Comparison of ENCODE assay signal across 25 cellular contexts in genomic region chr15:98386594-98386993, GRCh38.
"Had no signal": no experiment of that assay in that cellular context is flagged by ENCODE, and none has a peak within 500 bp of the region (broad histone marks: within the 10 kb centered on the region; RNA-seq: fewer than 3 reads in every experiment).

No MANE protein-coding gene starts in this region.

- ATAC-seq: effector memory CD8-positive, alpha-beta T cell; esophagus mucosa; gastrocnemius medialis; heart right ventricle; left lung; left ventricle myocardium superior; lower lobe of right lung; naive thymus-derived CD4-positive, alpha-beta T cell had no signal

- H3K36me3 ChIP-seq: esophagus squamous epithelium, gastrocnemius medialis, heart right ventricle, left lung, lower lobe of right lung had no signal

- H3K9me3 ChIP-seq: esophagus squamous epithelium, gastrocnemius medialis, heart right ventricle, left lung, lower lobe of right lung had no signal

- H3K4me1 ChIP-seq: esophagus squamous epithelium, gastrocnemius medialis, heart right ventricle, left lung, lower lobe of right lung had no signal

- FAIRE-seq: colon, endometrium, islet of Langerhans, keratinocyte had no signal

- DNase-seq: cortex of kidney; effector CD8-positive, alpha-beta T cell; effector memory CD8-positive, alpha-beta T cell; endodermal cell; erythroblast; esophagus squamous epithelium; foreskin fibroblast; foreskin melanocyte; gastrocnemius medialis; glutamatergic neuron; head of caudate nucleus; heart right ventricle; hippocampal formation; left cardiac atrium; left lung; left ventricle myocardium superior; lower lobe of right lung; mesenchymal stem cell; naive thymus-derived CD4-positive, alpha-beta T cell had no signal

- H3K27ac ChIP-seq: epithelial cell of prostate, esophagus squamous epithelium, gastrocnemius medialis, heart right ventricle, left lung, lower lobe of right lung had no signal

- H3K4me3 ChIP-seq: esophagus squamous epithelium, gastrocnemius medialis, heart right ventricle, left lung, lower lobe of right lung had no signal
